Comparison of ENCODE assay signal across 11 cellular contexts in genomic region chr1:172351761-172352161, GRCh38.
DNase-seq lines count a peak whose midpoint lies in the region; ATAC-seq and TF ChIP-seq lines count a peak whose summit lies in the region.
"Had no signal": no experiment of that assay in that cellular context is flagged by ENCODE, and none has a peak within 500 bp of the region (broad histone marks: within the 10 kb centered on the region; RNA-seq: fewer than 3 reads in every experiment).

No MANE protein-coding gene starts in this region.

- H4K20me1 ChIP-seq in HCT116 (ENCODE audit: insufficient read depth) = no peaks in the 10 kb centered on the region

- H3K4me1 Mint-ChIP-seq in CD14-positive monocyte = no peaks in the 10 kb centered on the region

- peaks cover 34 to 37% of the 10 kb centered on the region in 2 experiments for H3K4me1 ChIP-seq in HCT116 (ENCODE audit: control insufficient read depth in 1 of 2, insufficient read depth in 2 of 2, low read length in 2 of 2)

- H3K27me3 ChIP-seq in HCT116 (ENCODE audit: insufficient read depth, low read length) = no peaks in the 10 kb centered on the region; the same call in 1 of the 2 replicates
- H3K27me3 ChIP-seq: sigmoid colon had no signal

- intact Hi-C loops in HCT116 (cut with micrococcal nuclease) (no loop called here), CD14-positive monocyte (cut with micrococcal nuclease) (no loop called here)

- TF ChIP-seq RAD21 in HCT116 (IDR thresholded peaks at IDR 0.05; ENCODE audit: low read depth) = no peak

- H3K36me3 Mint-ChIP-seq in CD14-positive monocyte = peaks cover 0 to 5% of the 10 kb centered on the region in 2 donors

- H3K4me3 Mint-ChIP-seq in CD14-positive monocyte = no peak overlapping the region

- H3K27ac Mint-ChIP-seq in CD14-positive monocyte = no peak overlapping the region

- peaks cover 3 to 12% (median 8%) of the 10 kb centered on the region in 7 donors for H3K9me3 Mint-ChIP-seq in CD14-positive monocyte

- no peak for TF ChIP-seq POLR2A in HCT116 (IDR thresholded peaks at IDR 0.05; ENCODE audit: borderline replicate concordance, extremely low read depth, insufficient read depth, insufficient read length)

- ATAC-seq in HCT116 = peak; percentile 51
- no peak for ATAC-seq in activated CD4-positive, CD25-positive, alpha-beta regulatory T cell treated with anti-CD3 and anti-CD28 coated beads, Interleukin-2, amount 50 U/mL, for 24 hours

- no peaks in the 10 kb centered on the region for H3K79me2 ChIP-seq in HCT116 (ENCODE audit: insufficient read depth, low read length)

- CTCF ChIA-PET in HCT116 (lab: Charles Lee) = interaction anchor here (1.0 kb wide), 1 partner anchor 48 kb away, joined by 3 read pairs; no protein-coding TSS in a partner anchor

- no peaks in the 10 kb centered on the region for H3K36me3 ChIP-seq in HCT116 (ENCODE audit: control insufficient read depth in 1 of 2, insufficient read depth in 2 of 2, low read length in 2 of 2)
- H3K36me3 ChIP-seq: sigmoid colon had no signal

- no TSS peak for BruUV-seq in HCT116 (replicated peaks; lab: Mats Ljungman, UMichigan)

- H2AFZ ChIP-seq in HCT116 (ENCODE audit: low read depth, low read length, poor library complexity, severe bottlenecking) = peak overlapping the region; percentile 6

- POLR2A ChIA-PET in HCT116 (lab: Charles Lee) = no interaction called here

- H3K4me3 ChIP-seq in HCT116 (replicated peaks in 1 of 2; ENCODE audit: low read depth in 1 of 2, low read length in 2 of 2) = peak overlapping the region in 1 of 2 experiments; percentile 37; a peak in 2 of 4 replicates
- H3K4me3 ChIP-seq in fibroblast of the aortic adventitia (ENCODE audit: low read depth, low read length) = no peak overlapping the region
- no peak overlapping the region for H3K4me3 ChIP-seq in skin epidermis
- H3K4me3 ChIP-seq: sigmoid colon had no signal

- RAD21 ChIA-PET in HCT116 (lab: Charles Lee; ENCODE audit: low non-redundant PET in 1 of 2, low total read pairs in 2 of 2, uncharacterized antibody in 2 of 2, unreplicated experiment in 2 of 2) = no interaction called here

- H3K9me2 ChIP-seq in HCT116 (ENCODE audit: insufficient read depth) = no peaks in the 10 kb centered on the region

- H3K27me3 Mint-ChIP-seq in CD14-positive monocyte (ENCODE audit: low read depth in 3 of 3) = peaks cover 0 to 1% (median 0%) of the 10 kb centered on the region in 3 donors

- DNase-seq in HCT116 (ENCODE audit: low read depth, low spot score) = no peak
- DNase-seq in SW480 (ENCODE audit: low spot score) = peak; percentile 25
- peak; percentile 56 for DNase-seq in fibroblast of the aortic adventitia (ENCODE audit: low read depth)
- DNase-seq in CD14-positive monocyte (ENCODE audit: low spot score) = no peak
- no peak for DNase-seq in NCI-H146 treated with DMSO at 0.1 percent for 48 hours (lab: John Stamatoyannopoulos, UW; ENCODE audit: unreplicated experiment)
- DNase-seq in NCI-H1105 (lab: John Stamatoyannopoulos, UW) = no peak
- DNase-seq: DMS79, NCI-H1930, sigmoid colon had no signal

- H3K9me3 ChIP-seq in HCT116 (ENCODE audit: control insufficient read depth in 1 of 2, insufficient read depth in 1 of 2, low read depth in 1 of 2, low read length in 2 of 2) = no peaks in the 10 kb centered on the region
- H3K9me3 ChIP-seq: sigmoid colon had no signal

- H3K9ac ChIP-seq in HCT116 (ENCODE audit: low read length) = no peak overlapping the region

- peak overlapping the region; percentile 73 for H3K4me2 ChIP-seq in HCT116 (ENCODE audit: low read length)

- peak overlapping the region; percentile 37; the same call in 1 of the 2 replicates for H3K27ac ChIP-seq in HCT116 (ENCODE audit: low read depth, low read length)
- peak overlapping the region in 12 of 21 experiments; percentile 1 to 70 (median 32) for H3K27ac ChIP-seq in skin epidermis

- TF ChIP-seq CTCF in HCT116 (IDR thresholded peaks at IDR 0.05 in 2 of 3, conservative IDR thresholded peaks at IDR 0.05 in 1 of 3; ENCODE audit: borderline replicate concordance in 1 of 3, insufficient read depth in 1 of 3, low read depth in 2 of 3, low read length in 2 of 3) = no peak
- TF ChIP-seq CTCF in fibroblast of the aortic adventitia (IDR thresholded peaks at IDR 0.05; ENCODE audit: insufficient read depth, low read length) = no peak
- TF ChIP-seq CTCF in CD14-positive monocyte (IDR thresholded peaks at IDR 0.05) = no peak

TF ChIP-seq in HCT116, 20 proteins besides CTCF, POLR2A, EP300 and RAD21:
- no peak for TF ChIP-seq ATF3 (IDR thresholded peaks at IDR 0.05)
- TF ChIP-seq MAX (IDR thresholded peaks at IDR 0.05) = no peak
- TF ChIP-seq ZNF274 (IDR thresholded peaks at IDR 0.05; ENCODE audit: low read depth, low read length) = no peak
- TF ChIP-seq SP1 (IDR thresholded peaks at IDR 0.05; ENCODE audit: low read depth) = no peak
- no peak for TF ChIP-seq REST (IDR thresholded peaks at IDR 0.05; ENCODE audit: low read depth)
- peak; percentile 21; the same call in 1 of the 2 replicates for TF ChIP-seq SIN3A (IDR thresholded peaks at IDR 0.05; ENCODE audit: low read depth)
- peak; percentile 43 for TF ChIP-seq CEBPB (IDR thresholded peaks at IDR 0.05; ENCODE audit: low read depth)
- TF ChIP-seq JUND (IDR thresholded peaks at IDR 0.05) = peak; percentile 48
- peak; percentile 28; the same call in 1 of the 2 replicates for TF ChIP-seq FOSL1 (IDR thresholded peaks at IDR 0.05; ENCODE audit: low read depth)
- no peak for TF ChIP-seq EZH2phosphoT487 (IDR thresholded peaks at IDR 0.05; ENCODE audit: borderline replicate concordance)

Comparison
In these comparisons a context has a peak if more than half of its experiments do, and no peak if none do; other contexts are left out.
1. DNase-seq: peak in SW480 (single experiment) and fibroblast of the aortic adventitia (single experiment); none in HCT116 (single experiment), CD14-positive monocyte (single experiment), NCI-H146 treated with DMSO at 0.1 percent for 48 hours (single experiment) and NCI-H1105 (single experiment).